In genomic region chr11:19938051-19938856, GRCh38 we compare ENCODE assay signal across 8 cellular contexts.
A peak's percentile ranks its signal among the peaks of the same experiment; 100 is the strongest.
DNase-seq lines count a peak whose midpoint lies in the region; ATAC-seq, FAIRE-seq and TF ChIP-seq lines count a peak whose summit lies in the region.

No MANE protein-coding gene starts in this region.

- no peak for TF ChIP-seq EP300 in A549 (IDR thresholded peaks at IDR 0.05)

- peak; percentile 83 to 86 for TF ChIP-seq RAD21 in A549 (conservative IDR thresholded peaks at IDR 0.05 in 1 of 2, IDR thresholded peaks at IDR 0.05 in 1 of 2)

- 27% methylated on average over 10 of the region's 10 CpGs for WGBS in A549 (ENCODE audit: missing lambda C conversion rate)

- peaks cover 4% of the 10 kb centered on the region for H3K27me3 Mint-ChIP-seq in activated naive CD4-positive, alpha-beta T cell treated with anti-CD3 and anti-CD28 coated beads, Interleukin-2, amount 10 ng/mL, durations not matched to agents 7 days and 5 days

- H3K4me2 ChIP-seq in A549: no peak overlapping the region

- H3K4me1 Mint-ChIP-seq in activated naive CD4-positive, alpha-beta T cell treated with anti-CD3 and anti-CD28 coated beads, Interleukin-2, amount 10 ng/mL, durations not matched to agents 7 days and 5 days: no peaks in the 10 kb centered on the region

- TF ChIP-seq CTCF in A549 (IDR thresholded peaks at IDR 0.05) (peak; percentile 90), GM12864 (IDR thresholded peaks at IDR 0.05; ENCODE audit: low read depth, low read length, missing control alignments) (peak; percentile 85), right atrium auricular region (IDR thresholded peaks at IDR 0.05) (peak; percentile 63 to 81)

- peak overlapping the region; percentile 49 for H3K27ac Mint-ChIP-seq in activated naive CD4-positive, alpha-beta T cell treated with anti-CD3 and anti-CD28 coated beads, Interleukin-2, amount 10 ng/mL, durations not matched to agents 7 days and 5 days

- CTCF ChIA-PET in A549 (lab: Yijun Ruan, JAX): interaction anchor here (0.8 to 6.9 kb wide), 30 partner anchors 9 to 672 kb away, joined by 3 to 84 read pairs (median 5); no protein-coding TSS in a partner anchor
- CTCF ChIA-PET in activated naive CD4-positive, alpha-beta T cell treated with anti-CD3 and anti-CD28 coated beads, Interleukin-2, amount 10 ng/mL, durations not matched to agents 7 days and 5 days (lab: Charles Lee): interaction anchor here (0.8 to 1.2 kb wide), 4 partner anchors 9 to 194 kb away, joined by 3 to 5 read pairs (median 4); no protein-coding TSS in a partner anchor

- H3K36me3 Mint-ChIP-seq in activated naive CD4-positive, alpha-beta T cell treated with anti-CD3 and anti-CD28 coated beads, Interleukin-2, amount 10 ng/mL, durations not matched to agents 7 days and 5 days: no peaks in the 10 kb centered on the region

- no peak for FAIRE-seq in A549 (lab: Jason Lieb, UNC)

- ATAC-seq in A549 (peak; percentile 67 to 93; a peak in 5 of 6 replicates), HG02759 (IDR thresholded peaks at IDR 0.05; ENCODE audit: unreplicated experiment) (peak; percentile 69), GM19324 (IDR thresholded peaks at IDR 0.05; ENCODE audit: low FRiP score, unreplicated experiment) (no peak)

- DNase-seq in A549 (ENCODE audit: low read depth in 1 of 2, low spot score in 1 of 2) (peak; percentile 63 to 69), GM12864 (ENCODE audit: low read depth) (no peak), NCI-H2227 (lab: John Stamatoyannopoulos, UW; ENCODE audit: unreplicated experiment) (peak; percentile 78), right atrium auricular region (ENCODE audit: low spot score) (no peak)
- peak; percentile 51 for DNase-seq in activated naive CD4-positive, alpha-beta T cell treated with anti-CD3 and anti-CD28 coated beads, Interleukin-2, amount 10 ng/mL, durations not matched to agents 7 days and 5 days
- peak; percentile 53 for DNase-seq in stimulated activated CD4-positive, alpha-beta T cell treated with anti-CD3 and anti-CD28 coated beads, Interleukin-15, amount 100 ng/mL, for 24 hours

- H3K27me3 ChIP-seq in right atrium auricular region: no peaks in the 10 kb centered on the region

- peak overlapping the region in 1 of 2 experiments; percentile 35; a peak in 1 of 6 replicates for H3K27ac ChIP-seq in A549
- H3K27ac ChIP-seq in right atrium auricular region: no peak overlapping the region

- H3K4me1 ChIP-seq in A549 (peaks cover 12% of the 10 kb centered on the region; the same call in 2 of the 3 replicates), right atrium auricular region (peaks cover 0 to 7% of the 10 kb centered on the region in 2 donors)

- H3K9me3 ChIP-seq in A549 (no peaks in the 10 kb centered on the region), right atrium auricular region (no peaks in the 10 kb centered on the region)

- POLR2A ChIA-PET in A549 (lab: Yijun Ruan, JAX): no interaction called here

- H3K9me3 Mint-ChIP-seq in activated naive CD4-positive, alpha-beta T cell treated with anti-CD3 and anti-CD28 coated beads, Interleukin-2, amount 10 ng/mL, durations not matched to agents 7 days and 5 days: no peaks in the 10 kb centered on the region

- no peak overlapping the region for H3K4me3 Mint-ChIP-seq in activated naive CD4-positive, alpha-beta T cell treated with anti-CD3 and anti-CD28 coated beads, Interleukin-2, amount 10 ng/mL, durations not matched to agents 7 days and 5 days

- TF ChIP-seq POLR2A in A549 (IDR thresholded peaks at IDR 0.05; ENCODE audit: low read length): no peak

- H3K36me3 ChIP-seq in right atrium auricular region: peaks cover 26% of the 10 kb centered on the region

- no peak overlapping the region for H3K4me3 ChIP-seq in A549
- H3K4me3 ChIP-seq in GM12864 (ENCODE audit: low read depth, low read length): no peak overlapping the region
- no peak overlapping the region for H3K4me3 ChIP-seq in right atrium auricular region

TF ChIP-seq in A549, 52 proteins besides CTCF, POLR2A, EP300 and RAD21:
- TF ChIP-seq CEBPB (IDR thresholded peaks at IDR 0.05) (peak in 1 of 2 experiments; percentile 23; a peak in 1 of 4 replicates), BCL3 (IDR thresholded peaks at IDR 0.05) (no peak), SMC3 (IDR thresholded peaks at IDR 0.05) (peak; percentile 87), EHMT2 (IDR thresholded peaks at IDR 0.05; ENCODE audit: low read depth) (no peak), KDM1A (IDR thresholded peaks at IDR 0.05; ENCODE audit: low read depth) (no peak)

Comparison
In these comparisons a context has a peak if more than half of its experiments do, and no peak if none do; other contexts are left out.
1. DNase-seq: peak in A549 (2 of 2), NCI-H2227 (single experiment), activated naive CD4-positive, alpha-beta T cell treated with anti-CD3 and anti-CD28 coated beads, Interleukin-2, amount 10 ng/mL, durations not matched to agents 7 days and 5 days (single experiment) and stimulated activated CD4-positive, alpha-beta T cell treated with anti-CD3 and anti-CD28 coated beads, Interleukin-15, amount 100 ng/mL, for 24 hours (single experiment); none in GM12864 (single experiment) and right atrium auricular region (single experiment).
2. Peak in every context shown above with its lines, with median percentiles within 50 percentile points of each other: CTCF ChIP-seq.